Comparison of ENCODE assay signal across 8 cellular contexts in the genomic region with DNA sequence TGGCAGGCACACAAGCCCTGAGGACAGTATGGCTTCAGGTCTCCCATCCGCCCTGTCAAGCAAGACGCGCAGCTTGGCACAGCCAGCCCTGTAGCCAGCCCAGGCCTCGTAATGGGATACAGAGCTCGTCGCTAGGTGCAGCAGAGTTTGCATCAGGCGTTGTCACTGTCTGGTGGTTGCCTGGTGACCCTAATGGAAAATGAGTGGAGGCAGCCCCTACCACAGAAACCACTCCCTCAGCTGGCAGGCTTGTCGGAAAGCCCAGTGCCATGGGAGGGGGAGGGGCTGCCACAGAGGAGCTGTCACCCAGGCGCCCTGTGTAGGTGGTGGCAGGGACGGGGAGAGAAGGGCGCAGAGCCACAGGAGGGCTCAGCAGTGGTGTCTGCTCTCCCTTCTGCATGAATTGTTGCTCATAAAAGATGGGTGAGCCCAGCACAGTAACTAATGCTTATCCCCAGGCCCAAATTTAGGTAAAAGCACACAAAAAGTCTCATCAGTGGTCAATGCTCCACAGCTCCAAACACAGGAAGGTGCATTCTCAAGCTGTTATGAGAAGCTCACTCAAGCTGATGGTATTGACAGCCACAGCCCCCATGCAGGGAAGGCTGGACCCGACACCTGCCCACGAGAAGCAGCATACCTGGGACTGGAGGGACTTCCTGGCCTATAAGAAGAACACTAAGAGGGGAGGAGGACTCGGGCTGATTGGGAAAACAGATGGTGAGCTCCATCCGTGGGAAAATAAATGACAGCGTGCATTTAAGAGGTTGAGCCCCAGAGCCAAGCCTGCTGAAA.
DNase-seq lines count a peak whose midpoint lies in the region; ATAC-seq and TF ChIP-seq lines count a peak whose summit lies in the region.

No MANE protein-coding gene starts in this region.

- no peak overlapping the region for H3K4me3 Mint-ChIP-seq in neural crest cell

- no peaks in the 10 kb centered on the region for H3K9me3 Mint-ChIP-seq in neural crest cell

- H3K4me1 Mint-ChIP-seq in neural crest cell: peaks cover 36% of the 10 kb centered on the region

- ATAC-seq in GM18868 (IDR thresholded peaks at IDR 0.05; ENCODE audit: unreplicated experiment): peak; percentile 81
- no peak for ATAC-seq in HG03135 (IDR thresholded peaks at IDR 0.05; ENCODE audit: unreplicated experiment)
- no peak for ATAC-seq in GM19452 (IDR thresholded peaks at IDR 0.05; ENCODE audit: unreplicated experiment)

- DNase-seq in NCI-H526 (lab: John Stamatoyannopoulos, UW) (peak; percentile 99), neural crest cell (ENCODE audit: low read depth, low spot score) (no peak), NCI-H1048 (lab: John Stamatoyannopoulos, UW) (no peak), cerebellum (ENCODE audit: low spot score) (no peak)
- DNase-seq in activated T-helper 1 cell treated with anti-CD3 and anti-CD28 coated beads, Interleukin-2, amount 50 U/mL, for 16 hours (ENCODE audit: low read depth in 1 of 2, low spot score in 1 of 2): peak; percentile 54 to 77

- no peaks in the 10 kb centered on the region for H3K27me3 Mint-ChIP-seq in neural crest cell (ENCODE audit: low read depth)

- no peak for TF ChIP-seq CTCF in neural crest cell (conservative IDR thresholded peaks at IDR 0.05)

- peak overlapping the region; percentile 81 for H3K27ac Mint-ChIP-seq in neural crest cell (ENCODE audit: unreplicated experiment)

- H3K36me3 Mint-ChIP-seq in neural crest cell (ENCODE audit: low read depth): no peaks in the 10 kb centered on the region

Comparison
In these comparisons a context has a peak if more than half of its experiments do, and no peak if none do; other contexts are left out.
1. DNase-seq: peak in NCI-H526 (2 of 2) and activated T-helper 1 cell treated with anti-CD3 and anti-CD28 coated beads, Interleukin-2, amount 50 U/mL, for 16 hours (2 of 2); none in neural crest cell (single experiment), NCI-H1048 (single experiment) and cerebellum (single experiment).